In genomic region chr9:4027616-4028015, GRCh38 we compare ENCODE assay signal across 18 cellular contexts.
DNase-seq lines count a peak whose midpoint lies in the region; ATAC-seq and TF ChIP-seq lines count a peak whose summit lies in the region.
"Had no signal": no experiment of that assay in that cellular context is flagged by ENCODE, and none has a peak within 500 bp of the region (broad histone marks: within the 10 kb centered on the region; RNA-seq: fewer than 3 reads in every experiment).

No MANE protein-coding gene starts in this region.

- H3K36me3 ChIP-seq in heart left ventricle (no peaks in the 10 kb centered on the region), stomach (no peaks in the 10 kb centered on the region), prostate gland (no peaks in the 10 kb centered on the region)
- H3K36me3 ChIP-seq in naive thymus-derived CD4-positive, alpha-beta T cell (ENCODE audit: control insufficient read depth in 2 of 3, insufficient read depth in 3 of 3, low read length in 3 of 3), result no peaks in the 10 kb centered on the region
- H3K36me3 ChIP-seq: BLaER1 had no signal

- CTCF ChIA-PET in naive thymus-derived CD4-positive, alpha-beta T cell (lab: Charles Lee), result no interaction called here

- H3K27ac ChIP-seq in heart left ventricle (no peak overlapping the region), angular gyrus (ENCODE audit: low read depth, low read length) (peak overlapping the region; percentile 48), stomach (no peak overlapping the region), prostate gland (no peak overlapping the region)
- no peak overlapping the region for H3K27ac ChIP-seq in naive thymus-derived CD4-positive, alpha-beta T cell (ENCODE audit: low read depth, low read length)
- H3K27ac ChIP-seq: BLaER1 had no signal

- ATAC-seq in Right ventricle myocardium inferior (peak; percentile 31), heart left ventricle (no peak)
- no peak for ATAC-seq in naive thymus-derived CD4-positive, alpha-beta T cell

- TF ChIP-seq POLR2A in heart left ventricle (IDR thresholded peaks at IDR 0.05), result no peak
- no peak for TF ChIP-seq POLR2A in stomach (IDR thresholded peaks at IDR 0.05)
- TF ChIP-seq POLR2A in prostate gland (IDR thresholded peaks at IDR 0.05), result no peak

- peaks cover 0 to 1% (median 0%) of the 10 kb centered on the region in 11 donors for H3K9me3 Mint-ChIP-seq in naive thymus-derived CD4-positive, alpha-beta T cell
- H3K9me3 Mint-ChIP-seq: IgD-negative memory B cell had no signal

- peak overlapping the region in 1 of 9 donors; percentile 76 for H3K27ac Mint-ChIP-seq in naive thymus-derived CD4-positive, alpha-beta T cell
- H3K27ac Mint-ChIP-seq: CD4-positive, alpha-beta memory T cell; IgD-negative memory B cell had no signal

- intact Hi-C loops in Right ventricle myocardium inferior (cut with DNase I) (no loop called here), heart left ventricle (cut with DNase I) (no loop called here), stomach (cut with DNase I; ENCODE audit: low total_unique reads) (no loop called here), prostate gland (cut with DNase I) (no loop called here)
- intact Hi-C loops in naive thymus-derived CD4-positive, alpha-beta T cell (cut with micrococcal nuclease), result no loop called here

- H3K4me1 ChIP-seq in heart left ventricle (peaks cover 0 to 5% (median 0%) of the 10 kb centered on the region in 12 donors), stomach (peaks cover 0 to 12% (median 5%) of the 10 kb centered on the region in 4 donors), prostate gland (replicated peaks) (no peaks in the 10 kb centered on the region)
- no peaks in the 10 kb centered on the region for H3K4me1 ChIP-seq in naive thymus-derived CD4-positive, alpha-beta T cell (ENCODE audit: control insufficient read depth in 2 of 2, insufficient read depth in 2 of 2, low read length in 2 of 2)
- H3K4me1 ChIP-seq: BLaER1 had no signal

- no peak for TF ChIP-seq EP300 in stomach (IDR thresholded peaks at IDR 0.05)

- H3K27me3 ChIP-seq in heart left ventricle (no peaks in the 10 kb centered on the region), stomach (no peaks in the 10 kb centered on the region), prostate gland (replicated peaks; ENCODE audit: insufficient read depth) (no peaks in the 10 kb centered on the region)
- no peaks in the 10 kb centered on the region for H3K27me3 ChIP-seq in naive thymus-derived CD4-positive, alpha-beta T cell (ENCODE audit: control insufficient read depth in 2 of 2, insufficient read depth in 2 of 2, low read length in 2 of 2)
- H3K27me3 ChIP-seq: BLaER1 had no signal

- H3K4me3 Mint-ChIP-seq in naive thymus-derived CD4-positive, alpha-beta T cell, result no peak overlapping the region
- H3K4me3 Mint-ChIP-seq: CD4-positive, alpha-beta memory T cell; IgD-negative memory B cell had no signal

- no peak for DNase-seq in Right ventricle myocardium inferior (ENCODE audit: missing footprints)
- no peak for DNase-seq in heart left ventricle
- peak; percentile 61 for DNase-seq in left kidney (ENCODE audit: low read depth, low spot score)
- DNase-seq in stomach, result no peak
- no peak for DNase-seq in prostate gland (ENCODE audit: low spot score)
- no peak for DNase-seq in naive thymus-derived CD4-positive, alpha-beta T cell
- DNase-seq: CD4-positive, alpha-beta memory T cell; DMS 273 treated with DMSO at 0.1 percent for 48 hours; DMS79 treated with DMSO at 0.1 percent for 48 hours; NCI-H1105; NCI-H1694; NCI-H2081; NCI-H510A; OCI-M1 had no signal

- 73 to 85% (median 75%) methylated on average over 7 of the region's 7 CpGs for WGBS in heart left ventricle, 4 donors
- WGBS in stomach, 5 donors, result 83 to 88% (median 85%) methylated on average over 5 to 7 of the region's 7 CpGs
- 75% methylated on average over 7 of the region's 7 CpGs for WGBS in prostate gland

- peaks cover 0 to 11% (median 3%) of the 10 kb centered on the region in 5 donors for H3K27me3 Mint-ChIP-seq in naive thymus-derived CD4-positive, alpha-beta T cell

- H3K9me3 ChIP-seq in heart left ventricle (no peaks in the 10 kb centered on the region), stomach (no peaks in the 10 kb centered on the region), prostate gland (no peaks in the 10 kb centered on the region)
- no peaks in the 10 kb centered on the region for H3K9me3 ChIP-seq in naive thymus-derived CD4-positive, alpha-beta T cell (ENCODE audit: control insufficient read depth in 2 of 3, low read length in 3 of 3)
- H3K9me3 ChIP-seq: BLaER1, Caco-2 had no signal

- no peak overlapping the region for H3K4me3 ChIP-seq in heart left ventricle
- H3K4me3 ChIP-seq in stomach, result no peak overlapping the region
- H3K4me3 ChIP-seq in prostate gland, result no peak overlapping the region
- H3K4me3 ChIP-seq in naive thymus-derived CD4-positive, alpha-beta T cell (ENCODE audit: low read length), result no peak overlapping the region
- H3K4me3 ChIP-seq: BLaER1 had no signal

- no peaks in the 10 kb centered on the region for H3K4me1 Mint-ChIP-seq in naive thymus-derived CD4-positive, alpha-beta T cell
- H3K4me1 Mint-ChIP-seq: CD4-positive, alpha-beta memory T cell; IgD-negative memory B cell had no signal

- POLR2A ChIA-PET in naive thymus-derived CD4-positive, alpha-beta T cell (lab: Charles Lee), result interaction anchor here (0.6 kb wide), 1 partner anchor 11 kb away, joined by 3 read pairs; no protein-coding TSS in a partner anchor

- peaks cover 0 to 5% (median 0%) of the 10 kb centered on the region in 5 donors for H3K36me3 Mint-ChIP-seq in naive thymus-derived CD4-positive, alpha-beta T cell
- H3K36me3 Mint-ChIP-seq: CD4-positive, alpha-beta memory T cell; IgD-negative memory B cell had no signal

- TF ChIP-seq CTCF in heart left ventricle (IDR thresholded peaks at IDR 0.05), result no peak
- no peak for TF ChIP-seq CTCF in stomach (IDR thresholded peaks at IDR 0.05)
- no peak for TF ChIP-seq CTCF in prostate gland (IDR thresholded peaks at IDR 0.05)
